Comparison of ENCODE assay signal across 2 cellular contexts in the genomic region with DNA sequence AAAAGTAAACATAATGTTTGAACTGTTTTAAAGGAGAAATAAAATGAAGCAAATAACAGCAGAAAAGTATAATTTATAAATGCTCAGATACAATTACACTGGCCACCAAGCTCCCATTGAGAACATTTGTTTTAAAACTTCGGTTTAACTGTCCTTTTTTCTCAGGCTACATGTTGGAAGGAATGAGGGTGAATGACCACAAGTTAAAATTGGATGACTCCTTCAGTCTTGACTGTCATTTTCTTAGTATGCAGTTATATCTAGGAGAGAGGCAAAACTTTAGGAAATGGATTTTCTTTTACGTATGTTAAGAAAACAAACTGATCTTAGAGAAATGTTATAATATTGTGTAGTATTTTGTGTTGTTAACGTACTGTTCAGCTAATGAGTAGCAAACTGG.
TF ChIP-seq lines count a peak whose summit lies in the region.

No MANE protein-coding gene starts in this region.

TF ChIP-seq in HEK293, 187 proteins besides CTCF, POLR2A, EP300 and RAD21 (continued from another document):
- TF ChIP-seq ZNF211 (tag by site-specific recombination; IDR thresholded peaks at IDR 0.05; ENCODE audit: low read depth) (no peak), SP7 (tag by site-specific recombination; IDR thresholded peaks at IDR 0.05) (no peak), ZNF16 (tag by site-specific recombination; IDR thresholded peaks at IDR 0.05; ENCODE audit: low read depth) (no peak), PRDM6 (tag by site-specific recombination; IDR thresholded peaks at IDR 0.05) (peak; percentile 55), ZNF510 (tag by site-specific recombination; IDR thresholded peaks at IDR 0.05; ENCODE audit: insufficient replicate concordance) (no peak), ZNF223 (tag by site-specific recombination; IDR thresholded peaks at IDR 0.05) (no peak), ZNF600 (tag by site-specific recombination; IDR thresholded peaks at IDR 0.05) (no peak)

TF ChIP-seq in neural cell, 6 proteins besides CTCF, POLR2A, EP300 and RAD21:
- TF ChIP-seq POLR2AphosphoS5 (IDR thresholded peaks at IDR 0.05) (no peak), MXI1 (conservative IDR thresholded peaks at IDR 0.05; ENCODE audit: poor library complexity, severe bottlenecking) (no peak), REST (IDR thresholded peaks at IDR 0.05; ENCODE audit: borderline replicate concordance) (no peak), SMC3 (conservative IDR thresholded peaks at IDR 0.05; ENCODE audit: poor library complexity) (no peak), TAF1 (IDR thresholded peaks at IDR 0.05; ENCODE audit: low read depth) (no peak), EZH2 (IDR thresholded peaks at IDR 0.05; ENCODE audit: borderline replicate concordance, insufficient read depth, low read length, poor library complexity, severe bottlenecking) (no peak)
